8 cellular contexts compared by ENCODE assay signal in the genomic region with DNA sequence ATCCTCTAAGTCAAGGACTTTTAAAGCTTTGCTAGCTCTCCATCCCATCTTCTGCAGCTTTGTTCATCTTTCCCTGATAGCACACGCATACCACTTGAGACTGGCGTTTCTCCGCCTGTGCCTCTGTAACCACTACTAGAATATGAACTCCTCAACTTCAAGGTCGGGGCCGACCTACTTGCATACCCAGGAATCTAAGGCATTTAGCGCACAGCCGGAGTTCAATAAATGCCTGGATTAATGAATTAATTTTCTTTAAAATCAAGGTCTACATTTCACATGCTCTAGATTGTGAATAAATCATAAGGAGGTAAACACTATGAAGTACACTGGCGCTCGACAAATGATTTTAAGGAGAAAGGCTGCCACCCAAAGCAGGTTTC.
DNase-seq lines count a peak whose midpoint lies in the region; ATAC-seq and TF ChIP-seq lines count a peak whose summit lies in the region.

No MANE protein-coding gene starts in this region.

- H3K27ac ChIP-seq in thoracic aorta: peak overlapping the region; percentile 38 to 48

- no peak for ATAC-seq in activated CD4-positive, alpha-beta T cell treated with anti-CD3 and anti-CD28 coated beads for 36 hours
- ATAC-seq in thoracic aorta (ENCODE audit: insufficient number of reproducible peaks, low FRiP score, low read depth): no peak
- ATAC-seq in GM18861 (IDR thresholded peaks at IDR 0.05; ENCODE audit: unreplicated experiment): no peak

- no peaks in the 10 kb centered on the region for H3K36me3 ChIP-seq in thoracic aorta

- H3K9me3 ChIP-seq in thoracic aorta: no peaks in the 10 kb centered on the region

- intact Hi-C loops in activated CD4-positive, alpha-beta T cell treated with anti-CD3 and anti-CD28 coated beads for 36 hours (cut with DNase I, micrococcal nuclease): loop anchor here (1.0 to 10.0 kb wide), 4 partner anchors 90 to 730 kb away; a partner anchor contains a TSS
- intact Hi-C loops in activated T-helper 2 cell treated with anti-CD3 and anti-CD28 coated beads, Interferon-gamma antibody, Interleukin-2, Interleukin-4, amounts not matched to agents 10 μg/mL and 5 μg/mL and 100 μg/mL, durations not matched to agents 14 hours and 24 hours and 36 hours (cut with micrococcal nuclease): loop anchor here (1.0 kb wide), 1 partner anchor 146 kb away; a partner anchor contains a TSS

- H3K4me3 Mint-ChIP-seq in activated CD4-positive, alpha-beta T cell treated with anti-CD3 and anti-CD28 coated beads for 36 hours: peak overlapping the region; percentile 68
- H3K4me3 Mint-ChIP-seq in activated T-helper 2 cell treated with anti-CD3 and anti-CD28 coated beads, Interferon-gamma antibody, Interleukin-2, Interleukin-4, amounts not matched to agents 10 μg/mL and 5 μg/mL and 100 μg/mL, durations not matched to agents 14 hours and 24 hours and 36 hours (ENCODE audit: low read depth): peak overlapping the region; percentile 76

- no peaks in the 10 kb centered on the region for H3K36me3 Mint-ChIP-seq in activated CD4-positive, alpha-beta T cell treated with anti-CD3 and anti-CD28 coated beads for 36 hours (ENCODE audit: low read depth)
- H3K36me3 Mint-ChIP-seq in activated T-helper 2 cell treated with anti-CD3 and anti-CD28 coated beads, Interferon-gamma antibody, Interleukin-2, Interleukin-4, amounts not matched to agents 10 μg/mL and 5 μg/mL and 100 μg/mL, durations not matched to agents 14 hours and 24 hours and 36 hours (ENCODE audit: low read depth): no peaks in the 10 kb centered on the region

- DNase-seq in activated CD4-positive, alpha-beta T cell treated with anti-CD3 and anti-CD28 coated beads for 36 hours: no peak
- no peak for DNase-seq in activated CD4-positive, alpha-beta T cell treated with anti-CD3 and anti-CD28 coated beads, Interleukin-2, amount 50 U/mL, for 4 hours
- DNase-seq in activated T-helper 2 cell treated with anti-CD3 and anti-CD28 coated beads, Interferon-gamma antibody, Interleukin-2, Interleukin-4, amounts not matched to agents 10 μg/mL and 5 μg/mL and 100 μg/mL, durations not matched to agents 14 hours and 24 hours and 36 hours (ENCODE audit: low spot score): no peak
- DNase-seq in islet precursor cell (peak; percentile 57), thoracic aorta (ENCODE audit: low spot score) (no peak), NCI-H1092 treated with DMSO at 0.1 percent for 48 hours (lab: John Stamatoyannopoulos, UW) (no peak)
- no peak for DNase-seq in stimulated activated CD4-positive, alpha-beta T cell treated with anti-CD3 and anti-CD28 coated beads, Interleukin-15, amount 100 ng/mL, for 24 hours

- peak overlapping the region; percentile 67 for H3K4me3 ChIP-seq in thoracic aorta

- peaks cover 13% of the 10 kb centered on the region for H3K4me1 Mint-ChIP-seq in activated CD4-positive, alpha-beta T cell treated with anti-CD3 and anti-CD28 coated beads for 36 hours
- H3K4me1 Mint-ChIP-seq in activated T-helper 2 cell treated with anti-CD3 and anti-CD28 coated beads, Interferon-gamma antibody, Interleukin-2, Interleukin-4, amounts not matched to agents 10 μg/mL and 5 μg/mL and 100 μg/mL, durations not matched to agents 14 hours and 24 hours and 36 hours (ENCODE audit: low read depth): peaks cover 12% of the 10 kb centered on the region

- POLR2A ChIA-PET in activated CD4-positive, alpha-beta T cell treated with anti-CD3 and anti-CD28 coated beads for 36 hours (lab: Charles Lee): interaction anchor here (1.3 kb wide), 1 partner anchor 145 kb away, joined by 4 read pairs; no protein-coding TSS in a partner anchor

- H3K27me3 Mint-ChIP-seq in activated CD4-positive, alpha-beta T cell treated with anti-CD3 and anti-CD28 coated beads for 36 hours: no peaks in the 10 kb centered on the region
- peaks cover 26% of the 10 kb centered on the region for H3K27me3 Mint-ChIP-seq in activated T-helper 2 cell treated with anti-CD3 and anti-CD28 coated beads, Interferon-gamma antibody, Interleukin-2, Interleukin-4, amounts not matched to agents 10 μg/mL and 5 μg/mL and 100 μg/mL, durations not matched to agents 14 hours and 24 hours and 36 hours (ENCODE audit: low read depth)

- CTCF ChIA-PET in activated CD4-positive, alpha-beta T cell treated with anti-CD3 and anti-CD28 coated beads for 36 hours (lab: Charles Lee): interaction anchor here (0.6 to 5.4 kb wide), 13 partner anchors 9 to 140 kb away, joined by 3 to 36 read pairs (median 5); no protein-coding TSS in a partner anchor

- H3K9me3 Mint-ChIP-seq in activated CD4-positive, alpha-beta T cell treated with anti-CD3 and anti-CD28 coated beads for 36 hours (ENCODE audit: low read depth): no peaks in the 10 kb centered on the region
- no peaks in the 10 kb centered on the region for H3K9me3 Mint-ChIP-seq in activated T-helper 2 cell treated with anti-CD3 and anti-CD28 coated beads, Interferon-gamma antibody, Interleukin-2, Interleukin-4, amounts not matched to agents 10 μg/mL and 5 μg/mL and 100 μg/mL, durations not matched to agents 14 hours and 24 hours and 36 hours

- peak overlapping the region; percentile 45 for H3K27ac Mint-ChIP-seq in activated CD4-positive, alpha-beta T cell treated with anti-CD3 and anti-CD28 coated beads for 36 hours
- H3K27ac Mint-ChIP-seq in activated T-helper 2 cell treated with anti-CD3 and anti-CD28 coated beads, Interferon-gamma antibody, Interleukin-2, Interleukin-4, amounts not matched to agents 10 μg/mL and 5 μg/mL and 100 μg/mL, durations not matched to agents 14 hours and 24 hours and 36 hours: no peak overlapping the region

- peaks cover 3 to 10% of the 10 kb centered on the region in 2 donors for H3K4me1 ChIP-seq in thoracic aorta (ENCODE audit: control insufficient read depth in 1 of 2, low read depth in 2 of 2)

- TF ChIP-seq CTCF in thoracic aorta (IDR thresholded peaks at IDR 0.05): no peak

- H3K27me3 ChIP-seq in thoracic aorta (replicated peaks; ENCODE audit: insufficient read depth): no peaks in the 10 kb centered on the region
